Comparison of ENCODE assay signal across 14 cellular contexts in genomic region chr15:98728107-98728810, GRCh38.
DNase-seq lines count a peak whose midpoint lies in the region; ATAC-seq and TF ChIP-seq lines count a peak whose summit lies in the region.
"Had no signal": no experiment of that assay in that cellular context is flagged by ENCODE, and none has a peak within 500 bp of the region (broad histone marks: within the 10 kb centered on the region; RNA-seq: fewer than 3 reads in every experiment).

No MANE protein-coding gene starts in this region.

- H3K4me1 ChIP-seq in HUES6 (ENCODE audit: control insufficient read depth, insufficient read depth, low read length) (peaks cover 61% of the 10 kb centered on the region), mesodermal cell (ENCODE audit: control insufficient read depth, insufficient read depth, low read length, poor library complexity, severe bottlenecking) (peaks cover 56% of the 10 kb centered on the region), thyroid gland (peaks cover 28 to 44% of the 10 kb centered on the region in 2 donors)

- ATAC-seq in HG02610 (IDR thresholded peaks at IDR 0.05; ENCODE audit: unreplicated experiment), result no peak
- ATAC-seq in HG03460 (IDR thresholded peaks at IDR 0.05; ENCODE audit: unreplicated experiment), result no peak

- intact Hi-C loops in thyroid gland (cut with DNase I), result no loop called here
- intact Hi-C loops in activated CD4-positive, alpha-beta T cell treated with anti-CD3 and anti-CD28 coated beads, Interleukin-2, amount 10 ng/mL, durations not matched to agents 24 days and 14 days (cut with micrococcal nuclease), result no loop called here

- H3K9me3 ChIP-seq in HUES6 (ENCODE audit: control insufficient read depth, insufficient read depth, low read depth, low read length) (no peaks in the 10 kb centered on the region), mesodermal cell (ENCODE audit: control insufficient read depth, low read length) (no peaks in the 10 kb centered on the region), thyroid gland (no peaks in the 10 kb centered on the region)
- H3K9me3 ChIP-seq: HAP-1 had no signal

- no peak overlapping the region for H3K4me3 Mint-ChIP-seq in activated CD4-positive, alpha-beta T cell treated with anti-CD3 and anti-CD28 coated beads, Interleukin-2, amount 10 ng/mL, durations not matched to agents 24 days and 14 days

- no peak overlapping the region for H3K4me3 ChIP-seq in HUES6 (ENCODE audit: low read depth, low read length)
- no peak overlapping the region for H3K4me3 ChIP-seq in mesodermal cell (ENCODE audit: extremely low read depth, insufficient read depth, low read length, poor library complexity, severe bottlenecking)
- no peak overlapping the region for H3K4me3 ChIP-seq in thyroid gland (replicated peaks in 1 of 3)
- H3K4me3 ChIP-seq: HAP-1 had no signal

- TF ChIP-seq POLR2A in thyroid gland (IDR thresholded peaks at IDR 0.05), result no peak

- H3K27ac Mint-ChIP-seq in activated CD4-positive, alpha-beta T cell treated with anti-CD3 and anti-CD28 coated beads, Interleukin-2, amount 10 ng/mL, durations not matched to agents 24 days and 14 days, result no peak overlapping the region

- no peak for TF ChIP-seq CTCF in thyroid gland (IDR thresholded peaks at IDR 0.05)

- 71 to 91% methylated on average over 7 to 11 of the region's 12 CpGs for WGBS in mesodermal cell (ENCODE audit: insufficient coverage in 2 of 2), 2 experiments
- 81 to 85% methylated on average over 9 of the region's 12 CpGs for WGBS in thyroid gland, 2 donors

- H3K27me3 ChIP-seq in HUES6 (ENCODE audit: control insufficient read depth, insufficient read depth, low read length) (no peaks in the 10 kb centered on the region), thyroid gland (no peaks in the 10 kb centered on the region)

- peak overlapping the region; percentile 87 for H3K27ac ChIP-seq in HUES6 (ENCODE audit: low read depth, low read length)
- peak overlapping the region; percentile 58 for H3K27ac ChIP-seq in cingulate gyrus (ENCODE audit: low read depth, low read length)
- H3K27ac ChIP-seq in mesodermal cell (ENCODE audit: low read depth, low read length, severe bottlenecking), result peak overlapping the region; percentile 98
- H3K27ac ChIP-seq in thyroid gland, result peak overlapping the region; percentile 40 to 92 (median 77)

- peaks cover 1% of the 10 kb centered on the region for H3K36me3 Mint-ChIP-seq in activated CD4-positive, alpha-beta T cell treated with anti-CD3 and anti-CD28 coated beads, Interleukin-2, amount 10 ng/mL, durations not matched to agents 24 days and 14 days (ENCODE audit: low read depth)

- H3K9me3 Mint-ChIP-seq in activated CD4-positive, alpha-beta T cell treated with anti-CD3 and anti-CD28 coated beads, Interleukin-2, amount 10 ng/mL, durations not matched to agents 24 days and 14 days, result peaks cover 4% of the 10 kb centered on the region

- H3K9ac ChIP-seq in HUES6 (ENCODE audit: low read length), result peak overlapping the region; percentile 34

- no peaks in the 10 kb centered on the region for H3K27me3 Mint-ChIP-seq in activated CD4-positive, alpha-beta T cell treated with anti-CD3 and anti-CD28 coated beads, Interleukin-2, amount 10 ng/mL, durations not matched to agents 24 days and 14 days

- peak; percentile 16 to 26 for DNase-seq in thyroid gland
- no peak for DNase-seq in hepatic stellate cell (ENCODE audit: low spot score)
- DNase-seq in activated CD4-positive, alpha-beta T cell treated with anti-CD3 and anti-CD28 coated beads, Interleukin-2, amount 10 ng/mL, durations not matched to agents 24 days and 14 days, result no peak
- DNase-seq: activated T-cell treated with anti-CD3 and anti-CD28 coated beads, Interleukin-2, amount 50 U/mL, for 1 hour; DMS79; NCI-H2171; stimulated activated CD4-positive, alpha-beta T cell treated with anti-CD3 and anti-CD28 coated beads, Interleukin-1b, Interleukin-23, amount 100 ng/mL, for 48 hours; T-helper 2 cell had no signal

- peaks cover 5% of the 10 kb centered on the region for H3K4me1 Mint-ChIP-seq in activated CD4-positive, alpha-beta T cell treated with anti-CD3 and anti-CD28 coated beads, Interleukin-2, amount 10 ng/mL, durations not matched to agents 24 days and 14 days

- H3K36me3 ChIP-seq in HUES6 (ENCODE audit: control insufficient read depth, insufficient read depth, low read length) (no peaks in the 10 kb centered on the region), mesodermal cell (ENCODE audit: control insufficient read depth, insufficient read depth, low read length) (peaks cover 16% of the 10 kb centered on the region), thyroid gland (no peaks in the 10 kb centered on the region)
- H3K36me3 ChIP-seq: HAP-1 had no signal

Comparison
In these comparisons a context has a peak if more than half of its experiments do, and no peak if none do; other contexts are left out.
1. DNase-seq: peak in thyroid gland (2 of 2); none in hepatic stellate cell (single experiment) and activated CD4-positive, alpha-beta T cell treated with anti-CD3 and anti-CD28 coated beads, Interleukin-2, amount 10 ng/mL, durations not matched to agents 24 days and 14 days (single experiment).
2. Peak in every context shown above with its lines, with median percentiles within 50 percentile points of each other: H3K27ac ChIP-seq.